Comparison of ENCODE assay signal across 8 cellular contexts in the genomic region with DNA sequence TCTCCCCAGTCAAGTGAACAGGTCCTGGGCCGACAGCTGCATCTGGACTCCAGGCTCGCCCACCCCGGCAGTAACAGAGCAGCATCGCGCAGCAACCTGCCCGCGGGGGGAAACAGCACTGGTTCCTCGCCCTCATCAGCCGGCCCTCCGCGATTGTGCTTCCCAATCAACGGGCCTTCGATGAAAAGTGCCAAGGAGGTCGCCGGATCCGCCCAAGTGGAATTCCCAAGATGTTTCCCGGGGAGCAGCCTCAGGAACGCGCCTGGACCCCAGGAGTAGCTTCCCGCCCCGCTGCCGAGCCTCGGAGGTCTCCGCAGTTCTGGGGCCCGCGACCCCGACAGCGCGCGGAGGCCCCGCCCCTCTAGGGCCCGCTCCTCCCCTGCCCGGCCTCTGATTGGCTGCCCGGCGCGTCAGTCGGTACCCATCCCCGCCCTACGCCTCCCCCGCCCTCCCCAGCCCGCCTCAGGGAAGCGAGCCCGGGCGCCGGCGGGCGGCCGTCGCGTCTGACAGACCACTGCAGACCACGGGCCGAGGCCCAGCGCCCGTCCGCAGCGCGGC. TPM values are rescaled to one million over a fixed set of nuclear protein-coding genes. Genes with fewer than 3 reads are reported as not detected.
DNase-seq lines count a peak whose midpoint lies in the region; ATAC-seq and TF ChIP-seq lines count a peak whose summit lies in the region.

A gene (plus strand): TSS at position 460 of the 558 bp plus-strand sequence. CDS start 103 bp downstream, outside the sequence.

- H3K36me3 Mint-ChIP-seq in HFFc6 (ENCODE audit: low read depth), result peaks cover 26% of the 10 kb centered on the region; the same call in 1 of the 2 replicates
- peaks cover 0 to 6% of the 10 kb centered on the region in 2 donors for H3K36me3 Mint-ChIP-seq in activated naive CD4-positive, alpha-beta T cell treated with anti-CD3 and anti-CD28 coated beads, Interleukin-2, amount 50 U/mL, for 72 hours

- peak within 1 kb of the TSS; percentile 77 for H4K12ac ChIP-seq in trophoblast cell (ENCODE audit: low read depth, low read length)

- peak within 1 kb of the TSS; percentile 56 for H4K91ac ChIP-seq in trophoblast cell (ENCODE audit: low read depth, low read length)

- H3K79me2 ChIP-seq in SU-DHL-6 (ENCODE audit: insufficient read depth, low read length) (no peaks in the 10 kb centered on the region), trophoblast cell (ENCODE audit: control insufficient read depth, insufficient read depth, low read length, poor library complexity) (peaks cover 1% of the 10 kb centered on the region)

- H3K36me3 ChIP-seq in GM06990 (ENCODE audit: control insufficient read depth, insufficient read depth, low read length) (no peaks in the 10 kb centered on the region), SU-DHL-6 (ENCODE audit: low read length) (no peaks in the 10 kb centered on the region), cardiac muscle cell (no peaks in the 10 kb centered on the region), trophoblast cell (ENCODE audit: control insufficient read depth in 1 of 2, insufficient read depth in 2 of 2, low read length in 2 of 2) (no peaks in the 10 kb centered on the region), tibial nerve (no peaks in the 10 kb centered on the region)

- H4K8ac ChIP-seq in trophoblast cell (ENCODE audit: low read depth, low read length), result peak within 1 kb of the TSS; percentile 80

- H3K27me3 ChIP-seq in GM06990 (replicated peaks; ENCODE audit: control insufficient read depth, insufficient read depth, low read length) (no peaks in the 10 kb centered on the region; the same call in none of the 2 replicates), SU-DHL-6 (ENCODE audit: low read length) (no peaks in the 10 kb centered on the region), cardiac muscle cell (peaks cover 60% of the 10 kb centered on the region), trophoblast cell (ENCODE audit: insufficient read depth, low read length) (no peaks in the 10 kb centered on the region), tibial nerve (no peaks in the 10 kb centered on the region)

- TF ChIP-seq EP300 in tibial nerve (IDR thresholded peaks at IDR 0.05), result no peak

- peak within 1 kb of the TSS; percentile 81 for H3K27ac Mint-ChIP-seq in HFFc6
- H3K27ac Mint-ChIP-seq in activated naive CD4-positive, alpha-beta T cell treated with anti-CD3 and anti-CD28 coated beads, Interleukin-2, amount 50 U/mL, for 72 hours, result peak within 1 kb of the TSS in 1 of 2 donors; percentile 48

- H2BK120ac ChIP-seq in trophoblast cell (ENCODE audit: insufficient read depth, low read length, poor library complexity), result peak within 1 kb of the TSS; percentile 77

- peaks cover 39% of the 10 kb centered on the region for H3K27me3 Mint-ChIP-seq in HFFc6 (ENCODE audit: insufficient read depth)

- no peaks in the 10 kb centered on the region for H3K9me3 ChIP-seq in SU-DHL-6 (ENCODE audit: insufficient read depth, low read length)
- H3K9me3 ChIP-seq in cardiac muscle cell (ENCODE audit: low read depth), result no peaks in the 10 kb centered on the region
- peaks cover 2% of the 10 kb centered on the region for H3K9me3 ChIP-seq in trophoblast cell (ENCODE audit: insufficient read depth, low read depth, low read length)
- H3K9me3 ChIP-seq in tibial nerve, result no peaks in the 10 kb centered on the region

- no peaks in the 10 kb centered on the region for H3K9me2 ChIP-seq in SU-DHL-6 (replicated peaks; ENCODE audit: insufficient read depth, low read length)

- TF ChIP-seq CTCF in GM06990 (IDR thresholded peaks at IDR 0.05; ENCODE audit: insufficient read depth, low read length, poor library complexity, severe bottlenecking) (no peak), HFFc6 (IDR thresholded peaks at IDR 0.05) (no peak), NB4 (IDR thresholded peaks at IDR 0.05; ENCODE audit: low read depth, low read length) (no peak), SU-DHL-6 (IDR thresholded peaks at IDR 0.05; ENCODE audit: insufficient read depth, low read length, poor library complexity, severe bottlenecking) (no peak), cardiac muscle cell (IDR thresholded peaks at IDR 0.05; ENCODE audit: low read depth, low read length) (no peak), tibial nerve (IDR thresholded peaks at IDR 0.05) (no peak)

- no peak within 1 kb of the TSS for H2AK5ac ChIP-seq in trophoblast cell (ENCODE audit: low read length)

- H3K4me3 Mint-ChIP-seq in HFFc6, result peak within 1 kb of the TSS; percentile 83

- no peak for TF ChIP-seq POLR2A in NB4 (IDR thresholded peaks at IDR 0.05; ENCODE audit: extremely low read depth, insufficient read length)
- TF ChIP-seq POLR2A in tibial nerve (IDR thresholded peaks at IDR 0.05), result peak in 1 of 2 donors; percentile 38

- peak within 1 kb of the TSS; percentile 24 for H3K14ac ChIP-seq in trophoblast cell (ENCODE audit: low read length)

- peak within 1 kb of the TSS; percentile 32 for H2BK5ac ChIP-seq in trophoblast cell (ENCODE audit: low read depth, low read length, poor library complexity)

- no peaks in the 10 kb centered on the region for H3K4me1 ChIP-seq in cardiac muscle cell (ENCODE audit: low read depth)
- H3K4me1 ChIP-seq in trophoblast cell (ENCODE audit: control insufficient read depth in 1 of 2, insufficient read depth in 2 of 2, low read length in 2 of 2), result peaks cover 0 to 3% of the 10 kb centered on the region in 2 experiments
- peaks cover 0 to 27% (median 6%) of the 10 kb centered on the region in 4 donors for H3K4me1 ChIP-seq in tibial nerve

- ATAC-seq in activated naive CD4-positive, alpha-beta T cell treated with anti-CD3 and anti-CD28 coated beads, Interleukin-2, amount 50 U/mL, for 72 hours, result peak; percentile 95

- H3K4me3 ChIP-seq in GM06990 (replicated peaks; ENCODE audit: low read depth, low read length) (peak within 1 kb of the TSS; percentile 62), NB4 (ENCODE audit: low read depth, low read length) (peak within 1 kb of the TSS; percentile 48), SU-DHL-6 (ENCODE audit: insufficient read depth, low read length, poor library complexity, severe bottlenecking) (peak within 1 kb of the TSS; percentile 76), cardiac muscle cell (peak within 1 kb of the TSS; percentile 47), trophoblast cell (ENCODE audit: low read depth, low read length) (peak within 1 kb of the TSS; percentile 78), tibial nerve (peak within 1 kb of the TSS; percentile 44 to 91 (median 68))

- H2AFZ ChIP-seq in SU-DHL-6 (ENCODE audit: low read depth, low read length, severe bottlenecking), result peak within 1 kb of the TSS; percentile 100
- peak within 1 kb of the TSS; percentile 61 for H2AFZ ChIP-seq in trophoblast cell (ENCODE audit: insufficient read depth, low read length, poor library complexity)

- peaks cover 3% of the 10 kb centered on the region for H3K79me1 ChIP-seq in trophoblast cell (ENCODE audit: low read length)

- H3K4me2 ChIP-seq in SU-DHL-6 (ENCODE audit: low read depth, low read length, poor library complexity, severe bottlenecking) (peak within 1 kb of the TSS; percentile 75), trophoblast cell (ENCODE audit: low read length) (peak within 1 kb of the TSS; percentile 96)

- H2BK12ac ChIP-seq in trophoblast cell (ENCODE audit: low read length), result peak within 1 kb of the TSS; percentile 67

- H3K18ac ChIP-seq in trophoblast cell (ENCODE audit: low read length), result peak within 1 kb of the TSS; percentile 89

- peak within 1 kb of the TSS; percentile 72 for H3K9ac ChIP-seq in SU-DHL-6 (ENCODE audit: low read length)
- H3K9ac ChIP-seq in trophoblast cell (ENCODE audit: low read length), result peak within 1 kb of the TSS; percentile 31

- H4K20me1 ChIP-seq in SU-DHL-6 (ENCODE audit: low read depth, low read length), result peaks cover 8% of the 10 kb centered on the region; the same call in 1 of the 2 replicates

- no peak within 1 kb of the TSS for H3K27ac ChIP-seq in SU-DHL-6 (ENCODE audit: low read depth, low read length)
- H3K27ac ChIP-seq in cardiac muscle cell, result no peak within 1 kb of the TSS
- no peak within 1 kb of the TSS for H3K27ac ChIP-seq in trophoblast cell (ENCODE audit: low read depth, low read length)
- H3K27ac ChIP-seq in tibial nerve, result peak within 1 kb of the TSS in 3 of 4 donors; percentile 40 to 89 (median 83)

- H3K4me1 Mint-ChIP-seq in HFFc6 (ENCODE audit: low read depth), result peaks cover 35% of the 10 kb centered on the region

- no CpG with 5 or more reads among the region's 57 CpGs for WGBS in trophoblast cell (ENCODE audit: extremely low coverage, insufficient coverage, insufficient read length)
- 2 to 3% methylated on average over 15 to 46 of the region's 57 CpGs for WGBS in tibial nerve, 2 donors

- no peak within 1 kb of the TSS for H3K23ac ChIP-seq in trophoblast cell (ENCODE audit: low read length)

- no peaks in the 10 kb centered on the region for H3F3A ChIP-seq in SU-DHL-6 (ENCODE audit: insufficient read depth)

- peak within 1 kb of the TSS; percentile 37 for H3K4ac ChIP-seq in trophoblast cell (ENCODE audit: low read depth, low read length)

- H3K9me3 Mint-ChIP-seq in HFFc6, result peaks cover 7% of the 10 kb centered on the region
- H3K9me3 Mint-ChIP-seq in activated naive CD4-positive, alpha-beta T cell treated with anti-CD3 and anti-CD28 coated beads, Interleukin-2, amount 50 U/mL, for 72 hours, result peaks cover 0 to 5% of the 10 kb centered on the region in 2 donors

- DNase-seq in GM06990 (ENCODE audit: extremely low read depth, insufficient read length) (peak; percentile 80), HFFc6 (peak; percentile 57), NB4 (ENCODE audit: low read depth) (peak; percentile 79), cardiac muscle cell (ENCODE audit: low read depth in 1 of 2, low spot score in 1 of 2) (peak; percentile 82 to 90), trophoblast cell (peak; percentile 56 to 85), tibial nerve (ENCODE audit: low spot score in 2 of 2) (peak; percentile 69 to 79)
- DNase-seq in activated naive CD4-positive, alpha-beta T cell treated with anti-CD3 and anti-CD28 coated beads, Interleukin-2, amount 50 U/mL, for 72 hours (ENCODE audit: low spot score in 2 of 2), result peak; percentile 87 to 89

RNA-seq across cellular contexts. Expression of the gene that starts here (rescaled TPM):
- 10 to 100 TPM in 4 of 6 experiments, 1 to 10 TPM in 2; 9.3 to 25.7 (median 21.7) TPM for total RNA-seq in HFFc6 (2021; fragmentation: NEBNext Ultra II Directional; extraction: Animal tissue kit (Norgen Biotek cat#: 25700))
- total RNA-seq in activated naive CD4-positive, alpha-beta T cell treated with anti-CD3 and anti-CD28 coated beads, Interleukin-2, amount 50 U/mL, for 72 hours, result 10 to 100 TPM; 10.3 to 16.5 TPM
- total RNA-seq in cardiac muscle cell (0.27 and 0.42 TPM in 2 replicates), tibial nerve (10 to 100 TPM in 1 of 4 donors, 1 to 10 TPM in 3; 3.8 to 12.3 (median 4.6) TPM)
- 0.95 and 2.2 TPM in 2 replicates for polyA plus RNA-seq in cardiac muscle cell
- polyA plus RNA-seq in trophoblast cell (2013), result 4.2 and 4.7 TPM in 2 replicates

Comparison
In these comparisons a context has a peak if more than half of its experiments do, and no peak if none do; other contexts are left out.
1. H3K27ac ChIP-seq: peak in tibial nerve (3 of 4); none in SU-DHL-6 (single experiment), cardiac muscle cell (single experiment) and trophoblast cell (single experiment).
2. Peak in every context shown above with its lines, with median percentiles within 50 percentile points of each other: DNase-seq and H3K4me3 ChIP-seq.